In the genomic region with DNA sequence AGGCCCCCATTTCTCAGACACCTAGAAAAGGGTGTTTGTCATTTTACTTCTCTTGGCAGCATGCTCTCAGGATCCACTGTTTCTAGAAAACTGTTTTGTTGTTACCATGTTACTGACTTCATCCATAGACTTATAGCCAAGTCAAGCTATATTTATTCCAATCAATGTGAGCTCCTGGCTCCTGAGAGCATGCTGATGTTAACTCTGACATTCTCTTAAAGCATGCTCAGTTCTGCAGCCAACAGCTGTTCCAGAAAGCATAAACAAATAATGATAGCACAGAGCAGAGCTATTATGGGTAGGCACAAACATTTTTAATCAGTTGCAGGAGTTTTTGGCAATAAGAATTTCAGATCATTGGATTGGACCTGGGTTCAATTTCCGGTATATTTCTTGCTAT, we compare ENCODE assay signal across 29 cellular contexts.
A peak's percentile ranks its signal among the peaks of the same experiment; 100 is the strongest.
DNase-seq lines count a peak whose midpoint lies in the region; ATAC-seq and TF ChIP-seq lines count a peak whose summit lies in the region.
"Had no signal": no experiment of that assay in that cellular context is flagged by ENCODE, and none has a peak within 500 bp of the region (broad histone marks: within the 10 kb centered on the region; RNA-seq: fewer than 3 reads in every experiment).

No MANE protein-coding gene starts in this region.

- H3K4me2 ChIP-seq in fibroblast of lung (ENCODE audit: extremely low read depth, insufficient read depth, low read length): peak overlapping the region; percentile 8
- H3K4me2 ChIP-seq: A549 had no signal

- H3K9ac ChIP-seq in fibroblast of lung (ENCODE audit: insufficient read depth, low read length) (no peak overlapping the region), skeletal muscle tissue (ENCODE audit: low read depth in 1 of 3, low read length in 3 of 3) (no peak overlapping the region)

- H3K9me3 Mint-ChIP-seq in activated T-cell treated with anti-CD3 and anti-CD28 coated beads, Interleukin-2, amount 50 U/mL, for 4 hours: no peaks in the 10 kb centered on the region
- H3K9me3 Mint-ChIP-seq: memory B cell; stimulated activated effector memory CD8-positive, alpha-beta T cell treated with anti-CD3 and anti-CD28 coated beads, Interleukin-12 subunit alpha, Interleukin-12 subunit beta, amount 100 ng/mL, for 72 hours; T-helper 1 cell treated with Interleukin-12 subunit alpha and Interleukin-12 subunit beta and Interleukin-4 antibody, amounts not matched to agents 30 μg/mL and 1 μg/mL, for 36 hours had no signal

- DNase-seq in Right ventricle myocardium inferior (ENCODE audit: missing footprints) (no peak), left ventricle myocardium inferior (no peak), NCI-H1694 (lab: John Stamatoyannopoulos, UW) (peak; percentile 29), fibroblast of lung (ENCODE audit: low read depth in 2 of 2) (peak; percentile 63 to 78), HEK293T (ENCODE audit: extremely low spot score) (no peak), nucleus accumbens (lab: John Stamatoyannopoulos, UW) (no peak)
- no peak for DNase-seq in activated T-cell treated with anti-CD3 and anti-CD28 coated beads, Interleukin-2, amount 50 U/mL, for 4 hours
- DNase-seq: activated CD4-positive, alpha-beta T cell treated with anti-CD3 and anti-CD28 coated beads for 1 hour; activated CD8-positive, alpha-beta T cell treated with anti-CD3 and anti-CD28 coated beads, Interleukin-2, amount 10 ng/mL, durations not matched to agents 7 days and 5 days; activated T-cell treated with anti-CD3 and anti-CD28 coated beads for 4 hours; adrenal gland; C1 segment of cervical spinal cord; Caco-2; cortex of kidney; DND-41; glutamatergic neuron; NCI-H1417 treated with DMSO at 0.1 percent for 48 hours; NCI-H524 treated with DMSO at 0.1 percent for 48 hours; occipital lobe; Peyer's patch; spleen; stimulated activated CD4-positive, alpha-beta T cell treated with anti-CD3 and anti-CD28 coated beads, Interleukin-2, amount 100 ng/mL, for 48 hours had no signal

- no peaks in the 10 kb centered on the region for H3K27me3 Mint-ChIP-seq in activated T-cell treated with anti-CD3 and anti-CD28 coated beads, Interleukin-2, amount 50 U/mL, for 4 hours (ENCODE audit: low read depth)

- H3K4me3 Mint-ChIP-seq in activated T-cell treated with anti-CD3 and anti-CD28 coated beads, Interleukin-2, amount 50 U/mL, for 4 hours: no peak overlapping the region
- H3K4me3 Mint-ChIP-seq: activated CD8-positive, alpha-beta T cell treated with anti-CD3 and anti-CD28 coated beads, Interleukin-2, amount 10 ng/mL, durations not matched to agents 7 days and 5 days; memory B cell; stimulated activated effector memory CD8-positive, alpha-beta T cell treated with anti-CD3 and anti-CD28 coated beads, Interleukin-12 subunit alpha, Interleukin-12 subunit beta, amount 100 ng/mL, for 72 hours; T-helper 1 cell treated with Interleukin-12 subunit alpha and Interleukin-12 subunit beta and Interleukin-4 antibody, amounts not matched to agents 30 μg/mL and 1 μg/mL, for 36 hours had no signal

- peaks cover 15% of the 10 kb centered on the region for H3K4me1 Mint-ChIP-seq in activated T-cell treated with anti-CD3 and anti-CD28 coated beads, Interleukin-2, amount 50 U/mL, for 4 hours (ENCODE audit: low read depth)

- CTCF ChIA-PET in HEK293T (lab: Yijun Ruan, JAX): interaction anchor here (0.7 kb wide), 1 partner anchor 32 kb away, joined by 3 read pairs; no protein-coding TSS in a partner anchor

- H3K4me1 ChIP-seq in left ventricle myocardium inferior (peaks cover 38% of the 10 kb centered on the region), fibroblast of lung (ENCODE audit: control insufficient read depth, extremely low read depth, insufficient read depth, low read length) (peaks cover 6% of the 10 kb centered on the region), skeletal muscle tissue (ENCODE audit: control insufficient read depth in 3 of 3, insufficient read depth in 3 of 3, low read length in 3 of 3) (peaks cover 14 to 38% (median 29%) of the 10 kb centered on the region in 3 donors)
- H3K4me1 ChIP-seq: Caco-2 had no signal

- ATAC-seq in Right ventricle myocardium inferior: peak; percentile 54
- no peak for ATAC-seq in activated T-cell treated with anti-CD3 and anti-CD28 coated beads, Interleukin-2, amount 50 U/mL, for 4 hours
- ATAC-seq: A549; activated CD8-positive, alpha-beta T cell treated with anti-CD3 and anti-CD28 coated beads, Interleukin-2, amount 10 ng/mL, durations not matched to agents 7 days and 5 days; stimulated activated effector memory CD8-positive, alpha-beta T cell treated with anti-CD3 and anti-CD28 coated beads, Interleukin-12 subunit alpha, Interleukin-12 subunit beta, amount 100 ng/mL, for 72 hours had no signal

- no peak overlapping the region for H2AFZ ChIP-seq in fibroblast of lung (ENCODE audit: low read length)

- H3K27ac ChIP-seq in left ventricle myocardium inferior (replicated peaks) (no peak overlapping the region), fibroblast of lung (ENCODE audit: insufficient read depth, low read length) (peak overlapping the region; percentile 53), skeletal muscle tissue (ENCODE audit: low read depth, low read length) (peak overlapping the region; percentile 62)
- H3K27ac ChIP-seq: A549, adrenal gland, cardiac muscle cell, Peyer's patch, spleen, suprapubic skin had no signal

- no peaks in the 10 kb centered on the region for H3K36me3 ChIP-seq in left ventricle myocardium inferior
- H3K36me3 ChIP-seq in fibroblast of lung (ENCODE audit: control insufficient read depth, insufficient read depth, low read length): no peaks in the 10 kb centered on the region
- H3K36me3 ChIP-seq in skeletal muscle tissue (ENCODE audit: control insufficient read depth in 3 of 3, insufficient read depth in 3 of 3, low read length in 3 of 3): no peaks in the 10 kb centered on the region
- H3K36me3 ChIP-seq: adrenal gland, cardiac muscle cell, Peyer's patch, spleen, suprapubic skin had no signal

- H4K20me1 ChIP-seq in fibroblast of lung (ENCODE audit: control insufficient read depth, extremely low read depth, insufficient read depth, low read length): no peaks in the 10 kb centered on the region

- no peak overlapping the region for H3K4me3 ChIP-seq in left ventricle myocardium inferior
- no peak overlapping the region for H3K4me3 ChIP-seq in fibroblast of lung (replicated peaks in 1 of 4; ENCODE audit: control extremely low read depth in 1 of 4, insufficient read depth in 1 of 4, low read depth in 3 of 4, low read length in 4 of 4)
- H3K4me3 ChIP-seq in skeletal muscle tissue (ENCODE audit: low read length in 3 of 3): no peak overlapping the region
- H3K4me3 ChIP-seq: A549, adrenal gland, cardiac muscle cell, Peyer's patch, spleen, suprapubic skin had no signal

- H3K9me3 ChIP-seq in left ventricle myocardium inferior (replicated peaks) (no peaks in the 10 kb centered on the region), fibroblast of lung (ENCODE audit: control insufficient read depth, insufficient read depth, low read depth, low read length) (no peaks in the 10 kb centered on the region), skeletal muscle tissue (ENCODE audit: control insufficient read depth in 3 of 3, low read length in 3 of 3) (no peaks in the 10 kb centered on the region)
- H3K9me3 ChIP-seq: A549, adrenal gland, Caco-2, Peyer's patch, spleen, suprapubic skin had no signal

- intact Hi-C loops in Right ventricle myocardium inferior (cut with DNase I) (no loop called here), left ventricle myocardium inferior (cut with micrococcal nuclease) (no loop called here)

- POLR2A ChIA-PET in HEK293T (lab: Yijun Ruan, JAX): no interaction called here

- TF ChIP-seq CTCF in left ventricle myocardium inferior (IDR thresholded peaks at IDR 0.05; ENCODE audit: borderline replicate concordance) (no peak), fibroblast of lung (conservative IDR thresholded peaks at IDR 0.05 in 1 of 2, IDR thresholded peaks at IDR 0.05 in 1 of 2; ENCODE audit: low read depth in 1 of 2, low read length in 2 of 2) (no peak)

- no peaks in the 10 kb centered on the region for H3K79me2 ChIP-seq in fibroblast of lung (ENCODE audit: control insufficient read depth, insufficient read depth, low read length)

- H3K36me3 Mint-ChIP-seq in activated T-cell treated with anti-CD3 and anti-CD28 coated beads, Interleukin-2, amount 50 U/mL, for 4 hours (ENCODE audit: insufficient read depth): no peaks in the 10 kb centered on the region
- H3K36me3 Mint-ChIP-seq: memory B cell; stimulated activated effector memory CD8-positive, alpha-beta T cell treated with anti-CD3 and anti-CD28 coated beads, Interleukin-12 subunit alpha, Interleukin-12 subunit beta, amount 100 ng/mL, for 72 hours had no signal

- no peaks in the 10 kb centered on the region for H3K27me3 ChIP-seq in left ventricle myocardium inferior (ENCODE audit: low read depth)
- H3K27me3 ChIP-seq in fibroblast of lung (ENCODE audit: control insufficient read depth, insufficient read depth, low read length): no peaks in the 10 kb centered on the region
- no peaks in the 10 kb centered on the region for H3K27me3 ChIP-seq in skeletal muscle tissue (ENCODE audit: control insufficient read depth in 3 of 3, insufficient read depth in 3 of 3, low read length in 3 of 3)
- H3K27me3 ChIP-seq: adrenal gland, cardiac muscle cell, Peyer's patch, spleen, suprapubic skin had no signal

TF ChIP-seq in HEK293T, 16 proteins besides CTCF, POLR2A, EP300 and RAD21 (continues in another document):
- TF ChIP-seq FOXA1 (IDR thresholded peaks at IDR 0.05): no peak
- TF ChIP-seq ZNF384 (IDR thresholded peaks at IDR 0.05): no peak
- TF ChIP-seq CTBP1 (IDR thresholded peaks at IDR 0.05; ENCODE audit: borderline replicate concordance): no peak
- no peak for TF ChIP-seq L3MBTL2 (conservative IDR thresholded peaks at IDR 0.05)
- TF ChIP-seq PKNOX1 (IDR thresholded peaks at IDR 0.05): no peak
- TF ChIP-seq ELF4 (IDR thresholded peaks at IDR 0.05): no peak
- no peak for TF ChIP-seq BHLHE40 (IDR thresholded peaks at IDR 0.05; ENCODE audit: borderline replicate concordance)
- no peak for TF ChIP-seq ARNT (IDR thresholded peaks at IDR 0.05)
- TF ChIP-seq TARDBP (IDR thresholded peaks at IDR 0.05): no peak
- no peak for TF ChIP-seq LEF1 (IDR thresholded peaks at IDR 0.05; ENCODE audit: borderline replicate concordance)
- no peak for TF ChIP-seq SUZ12 (IDR thresholded peaks at IDR 0.05)
- no peak for TF ChIP-seq SP1 (IDR thresholded peaks at IDR 0.05)
- TF ChIP-seq FOXM1 (IDR thresholded peaks at IDR 0.05; ENCODE audit: borderline replicate concordance): no peak
- TF ChIP-seq NFRKB (IDR thresholded peaks at IDR 0.05): no peak

Comparison
In these comparisons a context has a peak if more than half of its experiments do, and no peak if none do; other contexts are left out.
1. DNase-seq: peak in NCI-H1694 (single experiment) and fibroblast of lung (2 of 2); none in Right ventricle myocardium inferior (single experiment), left ventricle myocardium inferior (single experiment), HEK293T (single experiment), activated T-cell treated with anti-CD3 and anti-CD28 coated beads, Interleukin-2, amount 50 U/mL, for 4 hours (single experiment) and nucleus accumbens (0 of 56).